31 cellular contexts compared by ENCODE assay signal in the genomic region with DNA sequence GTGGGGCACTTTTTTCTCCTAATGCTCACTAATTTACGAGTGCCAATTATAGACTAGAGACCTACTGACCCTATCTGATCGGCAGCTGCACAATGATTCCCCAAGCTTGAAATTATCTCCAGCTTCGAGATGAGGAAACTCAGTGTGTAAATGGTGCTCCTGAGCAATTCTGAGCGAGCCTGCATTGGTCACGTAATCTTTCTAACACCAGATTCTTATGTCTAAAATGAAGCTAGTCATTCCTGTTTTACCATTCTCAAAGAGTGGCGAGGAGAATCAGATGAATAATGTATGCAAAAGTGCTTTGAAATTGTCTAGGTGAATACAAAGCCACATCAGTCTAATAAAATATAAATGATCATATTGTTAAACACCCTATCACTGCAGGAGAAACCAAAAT.
"Had no signal": no experiment of that assay in that cellular context is flagged by ENCODE, and none has a peak within 500 bp of the region (broad histone marks: within the 10 kb centered on the region; RNA-seq: fewer than 3 reads in every experiment).

No MANE protein-coding gene starts in this region.

- H3K36me3 ChIP-seq: brain microvascular endothelial cell, WERI-Rb-1 had no signal

- H3K27ac ChIP-seq: brain microvascular endothelial cell, KMS-11, PC-9, RWPE1, WERI-Rb-1 had no signal

- H3K27ac Mint-ChIP-seq: activated CD4-positive, alpha-beta T cell treated with anti-CD3 and anti-CD28 coated beads, Interleukin-2, amount 10 ng/mL, durations not matched to agents 24 days and 14 days; activated CD8-positive, alpha-beta T cell treated with anti-CD3 and anti-CD28 coated beads for 36 hours; activated naive CD8-positive, alpha-beta T cell treated with anti-CD3 and anti-CD28 coated beads for 36 hours; activated T-cell treated with anti-CD3 and anti-CD28 coated beads, Interleukin-2, amount 50 U/mL, for 72 hours; activated T-helper 17 cell treated with anti-CD3 and anti-CD28 coated beads, Interleukin-2, amount 50 U/mL, for 72 hours had no signal

- H3K9me3 Mint-ChIP-seq: activated CD4-positive, alpha-beta T cell treated with anti-CD3 and anti-CD28 coated beads, Interleukin-2, amount 10 ng/mL, durations not matched to agents 24 days and 14 days; activated CD8-positive, alpha-beta T cell treated with anti-CD3 and anti-CD28 coated beads for 36 hours; activated naive CD8-positive, alpha-beta T cell treated with anti-CD3 and anti-CD28 coated beads for 36 hours; activated T-cell treated with anti-CD3 and anti-CD28 coated beads, Interleukin-2, amount 50 U/mL, for 72 hours; activated T-helper 17 cell treated with anti-CD3 and anti-CD28 coated beads, Interleukin-2, amount 50 U/mL, for 72 hours had no signal

- H3K27me3 ChIP-seq: brain microvascular endothelial cell had no signal

- H3K4me3 Mint-ChIP-seq: activated CD4-positive, alpha-beta T cell treated with anti-CD3 and anti-CD28 coated beads, Interleukin-2, amount 10 ng/mL, durations not matched to agents 24 days and 14 days; activated CD8-positive, alpha-beta T cell treated with anti-CD3 and anti-CD28 coated beads for 36 hours; activated naive CD8-positive, alpha-beta T cell treated with anti-CD3 and anti-CD28 coated beads for 36 hours; activated T-cell treated with anti-CD3 and anti-CD28 coated beads, Interleukin-2, amount 50 U/mL, for 72 hours; activated T-helper 17 cell treated with anti-CD3 and anti-CD28 coated beads, Interleukin-2, amount 50 U/mL, for 72 hours had no signal

- DNase-seq: activated CD4-positive, alpha-beta T cell treated with anti-CD3 and anti-CD28 coated beads, Interleukin-2, amount 10 ng/mL, durations not matched to agents 24 days and 14 days; activated CD4-positive, alpha-beta T cell treated with anti-CD3 and anti-CD28 coated beads, Interleukin-2, amount 50 U/mL, for 4 hours; activated CD4-positive, CD25-positive, alpha-beta regulatory T cell; activated CD8-positive, alpha-beta T cell treated with anti-CD3 and anti-CD28 coated beads for 36 hours; activated effector memory CD4-positive, alpha-beta T cell treated with anti-CD3 and anti-CD28 coated beads, Interleukin-2, amount 50 U/mL, for 16 hours; activated naive CD4-positive, alpha-beta T cell; activated naive CD4-positive, alpha-beta T cell treated with anti-CD3 and anti-CD28 coated beads, Interleukin-2, amount 50 U/mL, for 16 hours; activated naive CD8-positive, alpha-beta T cell treated with anti-CD3 and anti-CD28 coated beads for 36 hours; activated T-cell treated with anti-CD3 and anti-CD28 coated beads, Interleukin-2, amount 50 U/mL, for 1 hour; activated T-cell treated with anti-CD3 and anti-CD28 coated beads, Interleukin-2, amount 50 U/mL, for 72 hours; amniotic stem cell; aorta; brain microvascular endothelial cell; central memory CD4-positive, alpha-beta T cell; NCI-H1092 treated with DMSO at 0.1 percent for 48 hours; NCI-H1436; NCI-H1694; NCI-H1930; NCI-H2081 treated with DMSO at 0.1 percent for 48 hours; NCI-H345; NCI-H524 treated with DMSO at 0.1 percent for 48 hours; SIG-M5; T1000; WERI-Rb-1 had no signal

- H3K4me3 ChIP-seq: PC-9 had no signal

- H3K4me2 ChIP-seq: KMS-11, PC-9 had no signal

- H2AFZ ChIP-seq: PC-9 had no signal

- FAIRE-seq: colon, RCC 7860 had no signal

- H3K9ac ChIP-seq: KMS-11 had no signal

- ATAC-seq: activated CD8-positive, alpha-beta T cell treated with anti-CD3 and anti-CD28 coated beads for 36 hours; activated T-cell treated with anti-CD3 and anti-CD28 coated beads, Interleukin-2, amount 50 U/mL, for 72 hours; activated T-helper 17 cell treated with anti-CD3 and anti-CD28 coated beads, Interleukin-2, amount 50 U/mL, for 72 hours; Right ventricle myocardium inferior had no signal

- H3K27me3 Mint-ChIP-seq: activated CD8-positive, alpha-beta T cell treated with anti-CD3 and anti-CD28 coated beads for 36 hours; activated naive CD8-positive, alpha-beta T cell treated with anti-CD3 and anti-CD28 coated beads for 36 hours; activated T-helper 17 cell treated with anti-CD3 and anti-CD28 coated beads, Interleukin-2, amount 50 U/mL, for 72 hours had no signal
